In genomic region chr6:35317483-35318199, GRCh38 we compare ENCODE assay signal across 10 cellular contexts. TPM values are rescaled to one million over a fixed set of nuclear protein-coding genes. Genes with fewer than 3 reads are reported as not detected.
DNase-seq lines count a peak whose midpoint lies in the region; ATAC-seq, FAIRE-seq and TF ChIP-seq lines count a peak whose summit lies in the region.
"Had no signal": no experiment of that assay in that cellular context is flagged by ENCODE, and none has a peak within 500 bp of the region (broad histone marks: within the 10 kb centered on the region; RNA-seq: fewer than 3 reads in every experiment).

No MANE protein-coding gene starts in this region.

- ATAC-seq in activated CD4-positive, alpha-beta T cell treated with anti-CD3 and anti-CD28 coated beads for 36 hours = no peak
- ATAC-seq in right lobe of liver = peak; percentile 13 to 37 (median 22)

- POLR2A ChIA-PET in activated CD4-positive, alpha-beta T cell treated with anti-CD3 and anti-CD28 coated beads for 36 hours (lab: Charles Lee) = no interaction called here

- FAIRE-seq in GM19239 (lab: Jason Lieb, UNC) = no peak

- CTCF ChIA-PET in activated CD4-positive, alpha-beta T cell treated with anti-CD3 and anti-CD28 coated beads for 36 hours (lab: Charles Lee) = interaction anchor here (1.1 to 18.7 kb wide), 5 partner anchors 9 to 131 kb away, joined by 3 to 277 read pairs (median 7); partner anchors contain the start of gene DEF6

- H3K9me3 ChIP-seq in right lobe of liver (no peaks in the 10 kb centered on the region), transverse colon (no peaks in the 10 kb centered on the region)

- peaks cover 32% of the 10 kb centered on the region for H3K4me1 Mint-ChIP-seq in activated CD4-positive, alpha-beta T cell treated with anti-CD3 and anti-CD28 coated beads, Interleukin-2, amount 10 ng/mL, durations not matched to agents 24 days and 14 days
- peaks cover 36% of the 10 kb centered on the region for H3K4me1 Mint-ChIP-seq in activated CD4-positive, alpha-beta T cell treated with anti-CD3 and anti-CD28 coated beads for 36 hours

- H3K27me3 ChIP-seq in right lobe of liver (no peaks in the 10 kb centered on the region), transverse colon (no peaks in the 10 kb centered on the region)

- no peak for TF ChIP-seq EP300 in transverse colon (IDR thresholded peaks at IDR 0.05; ENCODE audit: low read depth)

- TF ChIP-seq POLR2A in right lobe of liver (IDR thresholded peaks at IDR 0.05) = no peak
- TF ChIP-seq POLR2A in transverse colon (IDR thresholded peaks at IDR 0.05) = no peak

- WGBS in right lobe of liver (ENCODE audit: insufficient coverage, low coverage, low lambda C conversion rate, missing lambda C conversion rate) = 11% methylated on average over 12 of the region's 28 CpGs
- 51% methylated on average over 22 of the region's 28 CpGs; no CpG with 5 or more reads in 1 of the 2 donors for WGBS in transverse colon (ENCODE audit: low coverage in 1 of 2), 2 donors

- intact Hi-C loops in activated CD4-positive, alpha-beta T cell treated with anti-CD3 and anti-CD28 coated beads, Interleukin-2, amount 10 ng/mL, durations not matched to agents 24 days and 14 days (cut with micrococcal nuclease) = no loop called here
- intact Hi-C loops in activated CD4-positive, alpha-beta T cell treated with anti-CD3 and anti-CD28 coated beads for 36 hours (cut with DNase I, micrococcal nuclease) = no loop called here
- intact Hi-C loops in right lobe of liver (cut with DNase I) = no loop called here
- intact Hi-C loops in transverse colon (cut with DNase I; ENCODE audit: low total_unique reads) = loop anchor here (1.0 kb wide), 1 partner anchor 39 kb away; no protein-coding TSS in a partner anchor

- no peak overlapping the region for H3K27ac Mint-ChIP-seq in activated CD4-positive, alpha-beta T cell treated with anti-CD3 and anti-CD28 coated beads, Interleukin-2, amount 10 ng/mL, durations not matched to agents 24 days and 14 days
- H3K27ac Mint-ChIP-seq in activated CD4-positive, alpha-beta T cell treated with anti-CD3 and anti-CD28 coated beads for 36 hours = no peak overlapping the region
- H3K27ac Mint-ChIP-seq: activated B cell treated with CpG ODN at 0.5 μM for 24 hours had no signal

- H3K4me3 ChIP-seq in right lobe of liver (peak overlapping the region; percentile 55 to 64 (median 56)), transverse colon (peak overlapping the region; percentile 18 to 59 (median 40))

- H3K27ac ChIP-seq in right lobe of liver = peak overlapping the region in 1 of 3 donors; percentile 40
- peak overlapping the region; percentile 56 to 71 (median 63) for H3K27ac ChIP-seq in transverse colon

- peaks cover 79% of the 10 kb centered on the region for H3K36me3 Mint-ChIP-seq in activated CD4-positive, alpha-beta T cell treated with anti-CD3 and anti-CD28 coated beads, Interleukin-2, amount 10 ng/mL, durations not matched to agents 24 days and 14 days (ENCODE audit: low read depth)
- peaks cover 76% of the 10 kb centered on the region for H3K36me3 Mint-ChIP-seq in activated CD4-positive, alpha-beta T cell treated with anti-CD3 and anti-CD28 coated beads for 36 hours (ENCODE audit: low read depth)

- no peak for TF ChIP-seq CTCF in right lobe of liver (IDR thresholded peaks at IDR 0.05)
- TF ChIP-seq CTCF in transverse colon (IDR thresholded peaks at IDR 0.05) = no peak

- in situ Hi-C loops in transverse colon (cut with MboI; ENCODE audit: low pct_ligation_motif_present in 1 of 4, low pct_unique_long_range_greater_than_20kb in 1 of 4, low sequenced_read_pairs in 3 of 4) = loop anchor here in 1 of 4 donors (25.0 kb wide), 1 partner anchor 120 kb away; no protein-coding TSS in a partner anchor

- H3K4me1 ChIP-seq in right lobe of liver (peaks cover 0 to 11% (median 3%) of the 10 kb centered on the region in 4 donors), transverse colon (peaks cover 0 to 21% (median 14%) of the 10 kb centered on the region in 4 donors)

- H3K27me3 Mint-ChIP-seq in activated CD4-positive, alpha-beta T cell treated with anti-CD3 and anti-CD28 coated beads, Interleukin-2, amount 10 ng/mL, durations not matched to agents 24 days and 14 days = no peaks in the 10 kb centered on the region
- no peaks in the 10 kb centered on the region for H3K27me3 Mint-ChIP-seq in activated CD4-positive, alpha-beta T cell treated with anti-CD3 and anti-CD28 coated beads for 36 hours
- H3K27me3 Mint-ChIP-seq: activated B cell treated with CpG ODN at 0.5 μM for 24 hours had no signal

- H3K4me3 Mint-ChIP-seq in activated CD4-positive, alpha-beta T cell treated with anti-CD3 and anti-CD28 coated beads, Interleukin-2, amount 10 ng/mL, durations not matched to agents 24 days and 14 days = no peak overlapping the region
- no peak overlapping the region for H3K4me3 Mint-ChIP-seq in activated CD4-positive, alpha-beta T cell treated with anti-CD3 and anti-CD28 coated beads for 36 hours
- H3K4me3 Mint-ChIP-seq: activated B cell treated with CpG ODN at 0.5 μM for 24 hours had no signal

- no peaks in the 10 kb centered on the region for H3K9me3 Mint-ChIP-seq in activated CD4-positive, alpha-beta T cell treated with anti-CD3 and anti-CD28 coated beads, Interleukin-2, amount 10 ng/mL, durations not matched to agents 24 days and 14 days
- H3K9me3 Mint-ChIP-seq in activated CD4-positive, alpha-beta T cell treated with anti-CD3 and anti-CD28 coated beads for 36 hours (ENCODE audit: low read depth) = no peaks in the 10 kb centered on the region
- H3K9me3 Mint-ChIP-seq: activated B cell treated with CpG ODN at 0.5 μM for 24 hours had no signal

- peak; percentile 49 for DNase-seq in activated CD4-positive, alpha-beta T cell treated with anti-CD3 and anti-CD28 coated beads, Interleukin-2, amount 10 ng/mL, durations not matched to agents 24 days and 14 days
- no peak for DNase-seq in activated CD4-positive, alpha-beta T cell treated with anti-CD3 and anti-CD28 coated beads for 36 hours
- DNase-seq in cerebellar cortex (ENCODE audit: low spot score) (peak; percentile 19), right lobe of liver (peak in 1 of 3 donors; percentile 63), transverse colon (no peak), NOMO-1 (lab: John Stamatoyannopoulos, UW; ENCODE audit: unreplicated experiment in 2 of 2) (no peak), GM19239 (ENCODE audit: insufficient read length, low spot score) (no peak), NCI-H128 (lab: John Stamatoyannopoulos, UW; ENCODE audit: unreplicated experiment) (no peak)
- DNase-seq: activated B cell treated with CpG ODN at 0.5 μM for 24 hours had no signal

- H3K36me3 ChIP-seq in right lobe of liver = no peaks in the 10 kb centered on the region
- no peaks in the 10 kb centered on the region for H3K36me3 ChIP-seq in transverse colon

RNA-seq across cellular contexts. Expression of gene DEF6, which starts 20.0 kb away (rescaled TPM):
- 103 and 113 TPM in 2 replicates for total RNA-seq in activated CD4-positive, alpha-beta T cell treated with anti-CD3 and anti-CD28 coated beads, Interleukin-2, amount 10 ng/mL, durations not matched to agents 24 days and 14 days
- total RNA-seq in activated CD4-positive, alpha-beta T cell treated with anti-CD3 and anti-CD28 coated beads for 36 hours = 10 to 100 TPM; 74.1 to 86.6 TPM
- total RNA-seq in right lobe of liver = 1 to 10 TPM; 1.1 to 3.6 (median 1.5) TPM
- total RNA-seq in transverse colon = 10 to 100 TPM in 1 of 4 donors, 1 to 10 TPM in 3; 2.6 to 24.5 (median 6.8) TPM
- total RNA-seq: myocyte had no signal

RNA-seq across cellular contexts. Expression of gene PPARD, which starts 24.7 kb away (rescaled TPM):
- total RNA-seq in activated CD4-positive, alpha-beta T cell treated with anti-CD3 and anti-CD28 coated beads, Interleukin-2, amount 10 ng/mL, durations not matched to agents 24 days and 14 days = 19.0 TPM in 2 replicates
- 10 to 100 TPM; 16.5 to 19.2 TPM for total RNA-seq in activated CD4-positive, alpha-beta T cell treated with anti-CD3 and anti-CD28 coated beads for 36 hours
- total RNA-seq in right lobe of liver (10 to 100 TPM in 1 of 6 experiments, 1 to 10 TPM in 5; 5.2 to 18.8 (median 5.9) TPM), transverse colon (100 to 1,000 TPM in 1 of 4 donors, 10 to 100 TPM in 3; 19.8 to 110 (median 29.3) TPM)

RNA-seq across cellular contexts. Expression of gene ZNF76, which starts 58.1 kb away (rescaled TPM):
- total RNA-seq in activated CD4-positive, alpha-beta T cell treated with anti-CD3 and anti-CD28 coated beads, Interleukin-2, amount 10 ng/mL, durations not matched to agents 24 days and 14 days = 31.0 and 31.4 TPM in 2 replicates
- total RNA-seq in activated CD4-positive, alpha-beta T cell treated with anti-CD3 and anti-CD28 coated beads for 36 hours = 10 to 100 TPM; 35.2 to 40.1 TPM
- 10 to 100 TPM; 14.4 to 19.8 (median 17.6) TPM for total RNA-seq in right lobe of liver
- 10 to 100 TPM; 30.2 to 59.3 (median 35.1) TPM for total RNA-seq in transverse colon

Comparison
In these comparisons a context has a peak if more than half of its experiments do, and no peak if none do; other contexts are left out.
1. DNase-seq: peak in activated CD4-positive, alpha-beta T cell treated with anti-CD3 and anti-CD28 coated beads, Interleukin-2, amount 10 ng/mL, durations not matched to agents 24 days and 14 days (single experiment) and cerebellar cortex (single experiment); none in activated CD4-positive, alpha-beta T cell treated with anti-CD3 and anti-CD28 coated beads for 36 hours (single experiment), transverse colon (single experiment), NOMO-1 (0 of 2), GM19239 (single experiment) and NCI-H128 (single experiment).